In the genomic region with DNA sequence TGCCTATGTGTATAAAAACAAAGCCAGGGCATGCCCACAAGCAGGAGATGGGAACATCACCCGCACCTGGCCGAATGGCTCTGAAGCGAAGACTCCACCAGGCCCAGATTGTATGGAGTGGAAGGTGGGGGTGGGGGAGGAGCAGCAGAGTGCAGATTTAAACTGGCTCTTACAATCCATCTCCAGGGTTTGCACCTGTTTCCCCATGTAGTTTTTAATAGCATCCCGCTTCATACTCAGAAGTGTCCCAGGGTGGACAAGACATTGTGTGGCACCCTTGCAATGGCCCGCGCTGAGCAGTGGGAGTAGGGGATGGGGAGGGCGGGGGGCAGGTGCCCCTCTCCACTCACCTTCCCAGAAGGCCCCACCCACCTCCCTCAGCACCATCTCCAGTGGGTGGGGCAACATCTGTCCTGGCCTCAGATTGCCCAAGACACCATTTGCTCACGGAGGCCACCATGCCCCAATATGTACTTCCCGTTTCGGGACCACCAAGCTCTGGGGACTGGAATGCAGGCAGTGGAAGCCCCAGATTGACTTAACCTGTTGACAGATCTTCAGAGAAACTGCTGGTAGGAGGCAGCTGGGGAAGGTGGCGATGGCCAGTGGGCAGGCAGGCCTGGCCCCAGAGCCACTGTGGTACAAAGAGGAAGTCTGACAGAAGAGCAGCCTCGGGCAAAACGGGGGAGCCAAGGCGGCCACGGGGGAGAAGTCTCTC, we compare ENCODE assay signal across 12 cellular contexts. TPM values are rescaled to one million over a fixed set of nuclear protein-coding genes. Genes with fewer than 3 reads are reported as not detected.
DNase-seq lines count a peak whose midpoint lies in the region; ATAC-seq and TF ChIP-seq lines count a peak whose summit lies in the region.
"Had no signal": no experiment of that assay in that cellular context is flagged by ENCODE, and none has a peak within 500 bp of the region (broad histone marks: within the 10 kb centered on the region; RNA-seq: fewer than 3 reads in every experiment).

No MANE protein-coding gene starts in this region.

- no peaks in the 10 kb centered on the region for H3K9me3 Mint-ChIP-seq in activated naive CD8-positive, alpha-beta T cell (ENCODE audit: low read depth)
- H3K9me3 Mint-ChIP-seq in nephron progenitor cell = no peaks in the 10 kb centered on the region
- H3K9me3 Mint-ChIP-seq: GM23338 had no signal

- H3K4me1 Mint-ChIP-seq in activated naive CD8-positive, alpha-beta T cell (ENCODE audit: low read depth) = peaks cover 97% of the 10 kb centered on the region
- H3K4me1 Mint-ChIP-seq in nephron progenitor cell = peaks cover 83% of the 10 kb centered on the region

- intact Hi-C loops in mucosa of descending colon (cut with DNase I, micrococcal nuclease) = no loop called here

- H3K27me3 Mint-ChIP-seq in activated naive CD8-positive, alpha-beta T cell = no peaks in the 10 kb centered on the region
- H3K27me3 Mint-ChIP-seq in nephron progenitor cell (ENCODE audit: low read depth, poor library complexity) = no peaks in the 10 kb centered on the region

- H3K4me1 ChIP-seq in mucosa of descending colon (ENCODE audit: low read depth) = peaks cover 64% of the 10 kb centered on the region

- peak; percentile 56 for DNase-seq in CD1c-positive myeloid dendritic cell (ENCODE audit: extremely low spot score)
- peak; percentile 68 to 71 for DNase-seq in Kasumi-1 (lab: John Stamatoyannopoulos, UW)
- peak in 2 of 3 donors; percentile 41 to 58 for DNase-seq in mucosa of descending colon
- DNase-seq in NCI-H1092 treated with DMSO at 0.1 percent for 48 hours (lab: John Stamatoyannopoulos, UW) = no peak
- DNase-seq in nephron progenitor cell = no peak
- DNase-seq in mesenteric fat pad (ENCODE audit: low spot score) = no peak
- no peak for DNase-seq in T-helper 9 cell
- DNase-seq: DMS79; stimulated activated CD4-positive, alpha-beta T cell treated with anti-CD3 and anti-CD28 coated beads, Interleukin-2, amount 100 ng/mL, for 24 hours had no signal

- no peaks in the 10 kb centered on the region for H3K36me3 ChIP-seq in mucosa of descending colon (ENCODE audit: low read depth)

- TF ChIP-seq CTCF in mucosa of descending colon (IDR thresholded peaks at IDR 0.05) (no peak), nephron progenitor cell (IDR thresholded peaks at IDR 0.05) (no peak)

- no peaks in the 10 kb centered on the region for H3K9me3 ChIP-seq in mucosa of descending colon

- peaks cover 15% of the 10 kb centered on the region for H3K36me3 Mint-ChIP-seq in activated naive CD8-positive, alpha-beta T cell
- H3K36me3 Mint-ChIP-seq in nephron progenitor cell (ENCODE audit: low read depth) = no peaks in the 10 kb centered on the region

- ATAC-seq in mucosa of descending colon = no peak
- ATAC-seq: GM23338 had no signal

- H3K4me3 ChIP-seq in mucosa of descending colon = no peak overlapping the region
- H3K4me3 ChIP-seq: GM23338 had no signal

- peak overlapping the region; percentile 17 for H3K4me3 Mint-ChIP-seq in activated naive CD8-positive, alpha-beta T cell
- H3K4me3 Mint-ChIP-seq in nephron progenitor cell = no peak overlapping the region
- H3K4me3 Mint-ChIP-seq: GM23338 had no signal

- H3K27ac Mint-ChIP-seq in activated naive CD8-positive, alpha-beta T cell = peak overlapping the region; percentile 98
- no peak overlapping the region for H3K27ac Mint-ChIP-seq in nephron progenitor cell
- H3K27ac Mint-ChIP-seq: GM23338 had no signal

RNA-seq across cellular contexts. Expression of gene VSIR, which starts 23.0 kb away (rescaled TPM):
- total RNA-seq in mucosa of descending colon = 10 to 100 TPM; 48.1 to 71.0 (median 60.7) TPM
- total RNA-seq in mesenteric fat pad = 128 TPM

RNA-seq across cellular contexts. Expression of gene C10orf105, which starts 30.7 kb away (rescaled TPM):
- total RNA-seq in mucosa of descending colon = under 1 TPM in 1 of 3 donors, not detected in 2; 0.10 TPM
- total RNA-seq in mesenteric fat pad = 0.22 TPM
- total RNA-seq: glomerular endothelial cell had no signal

Comparison
In these comparisons a context has a peak if more than half of its experiments do, and no peak if none do; other contexts are left out.
1. DNase-seq: peak in CD1c-positive myeloid dendritic cell (single experiment), Kasumi-1 (2 of 2) and mucosa of descending colon (2 of 3); none in NCI-H1092 treated with DMSO at 0.1 percent for 48 hours (single experiment), nephron progenitor cell (single experiment), mesenteric fat pad (single experiment) and T-helper 9 cell (single experiment).